13 cellular contexts compared by ENCODE assay signal in genomic region chr1:227753999-227754764, GRCh38. TPM values are rescaled to one million over a fixed set of nuclear protein-coding genes. Genes with fewer than 3 reads are reported as not detected.
A peak's percentile ranks its signal among the peaks of the same experiment; 100 is the strongest.
DNase-seq lines count a peak whose midpoint lies in the region; ATAC-seq lines count a peak whose summit lies in the region.
"Had no signal": no experiment of that assay in that cellular context is flagged by ENCODE, and none has a peak within 500 bp of the region (broad histone marks: within the 10 kb centered on the region; RNA-seq: fewer than 3 reads in every experiment).

No MANE protein-coding gene starts in this region.

- no peak overlapping the region for H3K9ac ChIP-seq in muscle layer of colon (ENCODE audit: low read length)
- H3K9ac ChIP-seq: BLaER1 had no signal

- no peaks in the 10 kb centered on the region for H3K27me3 ChIP-seq in muscle layer of colon (ENCODE audit: control insufficient read depth in 1 of 2, insufficient read depth in 2 of 2, low read length in 2 of 2)
- H3K27me3 ChIP-seq: BLaER1 had no signal

- ATAC-seq in esophagus mucosa, result no peak
- no peak for ATAC-seq in HG02798 (IDR thresholded peaks at IDR 0.05; ENCODE audit: poor library complexity, unreplicated experiment)
- no peak for ATAC-seq in GM21723 (IDR thresholded peaks at IDR 0.05; ENCODE audit: unreplicated experiment)

- H3K36me3 ChIP-seq in muscle layer of colon (ENCODE audit: insufficient read depth, low read length), result peaks cover 20% of the 10 kb centered on the region

- H3K4me3 ChIP-seq in muscle layer of colon (ENCODE audit: low read depth in 1 of 2, low read length in 2 of 2), result no peak overlapping the region
- H3K4me3 ChIP-seq: BLaER1, lower lobe of right lung, skin epidermis had no signal

- H3K9me3 ChIP-seq in muscle layer of colon (ENCODE audit: low read length), result no peaks in the 10 kb centered on the region
- H3K9me3 ChIP-seq: BLaER1, lower lobe of right lung had no signal

- DNase-seq in AG08396 (ENCODE audit: low spot score) (peak; percentile 48), NCI-H446 (lab: John Stamatoyannopoulos, UW) (peak; percentile 84 to 86), fibroblast of gingiva (ENCODE audit: low read depth) (peak; percentile 80), dermis blood vessel endothelial cell (no peak)
- DNase-seq: lower lobe of right lung, NCI-H526 treated with DMSO at 0.1 percent for 48 hours had no signal

- H3K27ac ChIP-seq in muscle layer of colon (ENCODE audit: low read depth, low read length), result peak overlapping the region; percentile 48
- H3K27ac ChIP-seq: BLaER1, epithelial cell of prostate, lower lobe of right lung had no signal

- peaks cover 53% of the 10 kb centered on the region for H3K4me1 ChIP-seq in muscle layer of colon (ENCODE audit: insufficient read depth, low read length)
- H3K4me1 ChIP-seq: BLaER1 had no signal

RNA-seq across cellular contexts. Expression of gene SNAP47, which starts 18.9 kb away (rescaled TPM):
- total RNA-seq in esophagus mucosa, result 15.8 TPM
- total RNA-seq in dermis blood vessel endothelial cell, result 39.5 and 44.9 TPM in 2 replicates

RNA-seq across cellular contexts. Expression of gene JMJD4, which starts 19.1 kb away (rescaled TPM):
- total RNA-seq in esophagus mucosa (10.2 TPM), dermis blood vessel endothelial cell (30.8 and 31.8 TPM in 2 replicates)
